ENCODE assay signal across 17 cellular contexts in genomic region chr3:128323206-128324081, GRCh38.
DNase-seq lines count a peak whose midpoint lies in the region; FAIRE-seq and TF ChIP-seq lines count a peak whose summit lies in the region.
"Had no signal": no experiment of that assay in that cellular context is flagged by ENCODE, and none has a peak within 500 bp of the region (broad histone marks: within the 10 kb centered on the region; RNA-seq: fewer than 3 reads in every experiment).

No MANE protein-coding gene starts in this region.

- no peak overlapping the region for H3K14ac ChIP-seq in trophoblast cell (ENCODE audit: low read length)

- no peak overlapping the region for H3K23ac ChIP-seq in trophoblast cell (ENCODE audit: low read length)

- H3K27me3 ChIP-seq in endodermal cell (ENCODE audit: control insufficient read depth, insufficient read depth, low read length, poor library complexity, severe bottlenecking) (no peaks in the 10 kb centered on the region), trophoblast cell (ENCODE audit: insufficient read depth, low read length) (no peaks in the 10 kb centered on the region)
- H3K27me3 ChIP-seq: BLaER1 treated with 17β-estradiol and CSF1 and Interleukin-3, amounts not matched to agents 10 nM and 100 nM had no signal

- H3K4me1 ChIP-seq in endodermal cell (ENCODE audit: control insufficient read depth, insufficient read depth, low read length) (no peaks in the 10 kb centered on the region), trophoblast cell (ENCODE audit: control insufficient read depth in 1 of 2, insufficient read depth in 2 of 2, low read length in 2 of 2) (peaks cover 6 to 10% of the 10 kb centered on the region in 2 experiments)

- no peaks in the 10 kb centered on the region for H3K79me2 ChIP-seq in trophoblast cell (ENCODE audit: control insufficient read depth, insufficient read depth, low read length, poor library complexity)

- no peak overlapping the region for H3K4me3 Mint-ChIP-seq in endodermal cell
- H3K4me3 Mint-ChIP-seq in nephron progenitor cell = no peak overlapping the region
- H3K4me3 Mint-ChIP-seq: activated T-cell treated with anti-CD3 and anti-CD28 coated beads, Interleukin-2, amount 50 U/mL, for 4 hours; stimulated activated naive CD8-positive, alpha-beta T cell treated with anti-CD3 and anti-CD28 coated beads, Interleukin-15, amount 100 ng/mL, for 72 hours had no signal

- no peak overlapping the region for H2AFZ ChIP-seq in trophoblast cell (ENCODE audit: insufficient read depth, low read length, poor library complexity)

- TF ChIP-seq CTCF in endodermal cell (conservative IDR thresholded peaks at IDR 0.05) = no peak
- TF ChIP-seq CTCF in nephron progenitor cell (IDR thresholded peaks at IDR 0.05) = no peak
- TF ChIP-seq CTCF in GM13977 (IDR thresholded peaks at IDR 0.05; ENCODE audit: extremely low read depth, insufficient read depth, missing control alignments) = no peak

- no peak overlapping the region for H3K4ac ChIP-seq in trophoblast cell (ENCODE audit: low read depth, low read length)

- H3K18ac ChIP-seq in trophoblast cell (ENCODE audit: low read length) = no peak overlapping the region

- TF ChIP-seq POLR2A in GM12891 (IDR thresholded peaks at IDR 0.05; ENCODE audit: low read depth, low read length) = no peak

- H2BK12ac ChIP-seq in trophoblast cell (ENCODE audit: low read length) = no peak overlapping the region

- no peak for FAIRE-seq in GM12891 (lab: Jason Lieb, UNC)
- FAIRE-seq: GM12878 had no signal

- H3K4me3 ChIP-seq in endodermal cell (ENCODE audit: low read length) (no peak overlapping the region), trophoblast cell (ENCODE audit: low read depth, low read length) (peak overlapping the region; percentile 32)
- H3K4me3 ChIP-seq: BLaER1 treated with 17β-estradiol and CSF1 and Interleukin-3, amounts not matched to agents 10 nM and 100 nM; GM12878 had no signal

- H3K4me1 Mint-ChIP-seq in endodermal cell (peaks cover 3% of the 10 kb centered on the region), nephron progenitor cell (peaks cover 20% of the 10 kb centered on the region)

- DNase-seq in ELR (ENCODE audit: low read depth) (peak; percentile 8), NCI-H146 (lab: John Stamatoyannopoulos, UW) (peak; percentile 85), endodermal cell (peak; percentile 32), trophoblast cell (no peak), nephron progenitor cell (no peak), GM13977 (ENCODE audit: low spot score) (no peak), GM12891 (ENCODE audit: insufficient read length, low spot score) (no peak)
- DNase-seq: activated T-cell treated with anti-CD3 and anti-CD28 coated beads, Interleukin-2, amount 50 U/mL, for 4 hours; KG1; NCI-H187 treated with DMSO at 0.1 percent for 48 hours; NCI-H774; stimulated activated naive CD8-positive, alpha-beta T cell treated with anti-CD3 and anti-CD28 coated beads, Interleukin-15, amount 100 ng/mL, for 72 hours; T-helper 2 cell had no signal

- no peaks in the 10 kb centered on the region for H3K36me3 Mint-ChIP-seq in endodermal cell (ENCODE audit: low read depth)
- H3K36me3 Mint-ChIP-seq in nephron progenitor cell (ENCODE audit: low read depth) = no peaks in the 10 kb centered on the region

- H2AK5ac ChIP-seq in trophoblast cell (ENCODE audit: low read length) = no peak overlapping the region

- no peak overlapping the region for H4K8ac ChIP-seq in trophoblast cell (ENCODE audit: low read depth, low read length)

- WGBS in endodermal cell (ENCODE audit: insufficient coverage in 1 of 2, insufficient read length in 1 of 2), 2 experiments = 91 to 95% methylated on average over 14 to 17 of the region's 17 CpGs
- WGBS in trophoblast cell (ENCODE audit: extremely low coverage, insufficient coverage, insufficient read length) = no CpG with 5 or more reads among the region's 17 CpGs

- H4K12ac ChIP-seq in trophoblast cell (ENCODE audit: low read depth, low read length) = no peak overlapping the region

- H3K9me3 ChIP-seq in endodermal cell (ENCODE audit: control insufficient read depth, low read length) = no peaks in the 10 kb centered on the region
- peaks cover 3% of the 10 kb centered on the region for H3K9me3 ChIP-seq in trophoblast cell (ENCODE audit: insufficient read depth, low read depth, low read length)
- H3K9me3 ChIP-seq: BLaER1 treated with 17β-estradiol and CSF1 and Interleukin-3, amounts not matched to agents 10 nM and 100 nM had no signal

- no peak overlapping the region for H2BK5ac ChIP-seq in trophoblast cell (ENCODE audit: low read depth, low read length, poor library complexity)

- H3K79me1 ChIP-seq in trophoblast cell (ENCODE audit: low read length) = peaks cover 5% of the 10 kb centered on the region

- in situ Hi-C loops in GM13977 (cut with MboI; ENCODE audit: low pct_unique_long_range_greater_than_20kb, low sequenced_read_pairs, unreplicated experiment) = no loop called here

- H2BK120ac ChIP-seq in trophoblast cell (ENCODE audit: insufficient read depth, low read length, poor library complexity) = no peak overlapping the region

- H4K91ac ChIP-seq in trophoblast cell (ENCODE audit: low read depth, low read length) = no peak overlapping the region

- no peaks in the 10 kb centered on the region for H3K36me3 ChIP-seq in endodermal cell (ENCODE audit: control insufficient read depth, insufficient read depth, low read length)
- no peaks in the 10 kb centered on the region for H3K36me3 ChIP-seq in trophoblast cell (ENCODE audit: control insufficient read depth in 1 of 2, insufficient read depth in 2 of 2, low read length in 2 of 2)

- H3K27ac ChIP-seq in endodermal cell (ENCODE audit: low read depth, low read length) (no peak overlapping the region), trophoblast cell (ENCODE audit: low read depth, low read length) (no peak overlapping the region)
- H3K27ac ChIP-seq: BLaER1 treated with 17β-estradiol and CSF1 and Interleukin-3, amounts not matched to agents 10 nM and 100 nM; epithelial cell of prostate; HL-60 had no signal

- H3K27me3 Mint-ChIP-seq in endodermal cell (ENCODE audit: insufficient read depth) (no peaks in the 10 kb centered on the region), nephron progenitor cell (ENCODE audit: low read depth, poor library complexity) (peaks cover 43% of the 10 kb centered on the region)
- H3K27me3 Mint-ChIP-seq: stimulated activated naive CD8-positive, alpha-beta T cell treated with anti-CD3 and anti-CD28 coated beads, Interleukin-15, amount 100 ng/mL, for 72 hours had no signal

- H3K9me3 Mint-ChIP-seq in endodermal cell = no peaks in the 10 kb centered on the region
- H3K9me3 Mint-ChIP-seq in nephron progenitor cell = no peaks in the 10 kb centered on the region
- H3K9me3 Mint-ChIP-seq: activated T-cell treated with anti-CD3 and anti-CD28 coated beads, Interleukin-2, amount 50 U/mL, for 4 hours; stimulated activated naive CD8-positive, alpha-beta T cell treated with anti-CD3 and anti-CD28 coated beads, Interleukin-15, amount 100 ng/mL, for 72 hours had no signal

- no peak overlapping the region for H3K27ac Mint-ChIP-seq in endodermal cell
- H3K27ac Mint-ChIP-seq in nephron progenitor cell = no peak overlapping the region
- H3K27ac Mint-ChIP-seq: stimulated activated naive CD8-positive, alpha-beta T cell treated with anti-CD3 and anti-CD28 coated beads, Interleukin-15, amount 100 ng/mL, for 72 hours had no signal

- no peak overlapping the region for H3K4me2 ChIP-seq in trophoblast cell (ENCODE audit: low read length)

- H3K9ac ChIP-seq in endodermal cell (ENCODE audit: extremely low read depth, low read length, poor library complexity, severe bottlenecking) (no peak overlapping the region), trophoblast cell (ENCODE audit: low read length) (no peak overlapping the region)
- H3K9ac ChIP-seq: BLaER1 treated with 17β-estradiol and CSF1 and Interleukin-3, amounts not matched to agents 10 nM and 100 nM had no signal

TF ChIP-seq in GM12891, 5 proteins besides CTCF, POLR2A, EP300 and RAD21:
- TF ChIP-seq SPI1 (IDR thresholded peaks at IDR 0.05; ENCODE audit: low read depth, low read length) (no peak), POLR2AphosphoS5 (IDR thresholded peaks at IDR 0.05; ENCODE audit: low read depth, low read length) (no peak), POU2F2 (IDR thresholded peaks at IDR 0.05; ENCODE audit: low read depth, low read length) (no peak), TAF1 (IDR thresholded peaks at IDR 0.05; ENCODE audit: low read depth, low read length) (no peak), PAX5 (IDR thresholded peaks at IDR 0.05; ENCODE audit: insufficient read depth, low read length, severe bottlenecking) (no peak)

Comparison
In these comparisons a context has a peak if more than half of its experiments do, and no peak if none do; other contexts are left out.
1. DNase-seq: peak in ELR (single experiment), NCI-H146 (single experiment) and endodermal cell (single experiment); none in trophoblast cell (0 of 2), nephron progenitor cell (single experiment), GM13977 (single experiment) and GM12891 (single experiment).